In genomic region chr12:130177615-130178014, GRCh38 we compare ENCODE assay signal across 27 cellular contexts. TPM values are rescaled to one million over a fixed set of nuclear protein-coding genes. Genes with fewer than 3 reads are reported as not detected.
"Had no signal": no experiment of that assay in that cellular context is flagged by ENCODE, and none has a peak within 500 bp of the region (broad histone marks: within the 10 kb centered on the region; RNA-seq: fewer than 3 reads in every experiment).

No MANE protein-coding gene starts in this region.

- H3K4me1 ChIP-seq: esophagus muscularis mucosa, foreskin keratinocyte, gastroesophageal sphincter, heart left ventricle, lower lobe of right lung, pancreas, right lobe of liver, testis, tibial artery, upper lobe of left lung had no signal

- DNase-seq: dermis blood vessel endothelial cell; effector memory CD4-positive, alpha-beta T cell; foreskin keratinocyte; heart left ventricle; hippocampal formation; kidney glomerular epithelial cell; left colon; left ventricle myocardium superior; lower lobe of right lung; natural killer cell; pancreas; right lobe of liver; stimulated activated CD4-positive, alpha-beta T cell treated with anti-CD3 and anti-CD28 coated beads, Interleukin-2, amount 100 ng/mL, for 24 hours; stimulated activated CD4-positive, alpha-beta T cell treated with anti-CD3 and anti-CD28 coated beads, Interleukin-4, amount 100 ng/mL, for 24 hours; stimulated activated naive CD8-positive, alpha-beta T cell treated with anti-CD3 and anti-CD28 coated beads, Interleukin-15, Interleukin-2, amounts not matched to agents 100 U/mL and 50 U/mL, for 24 hours; substantia nigra; testis; tibial artery; upper lobe of left lung had no signal

- H3K4me3 ChIP-seq: coronary artery, esophagus muscularis mucosa, gastroesophageal sphincter, heart left ventricle, lower lobe of right lung, pancreas, right lobe of liver, testis, tibial artery, upper lobe of left lung had no signal

- H3K36me3 Mint-ChIP-seq: natural killer cell; stimulated activated memory B cell treated with anti-CD40 and anti-IgM and Interleukin-4, amounts not matched to agents 10 μg/mL and 1 μg/mL and 100 μg/mL, for 72 hours had no signal

- H3K4me3 Mint-ChIP-seq: natural killer cell; stimulated activated memory B cell treated with anti-CD40 and anti-IgM and Interleukin-4, amounts not matched to agents 10 μg/mL and 1 μg/mL and 100 μg/mL, for 72 hours had no signal

- H3K27me3 Mint-ChIP-seq: stimulated activated memory B cell treated with anti-CD40 and anti-IgM and Interleukin-4, amounts not matched to agents 10 μg/mL and 1 μg/mL and 100 μg/mL, for 72 hours had no signal

- ATAC-seq: foreskin keratinocyte; gastroesophageal sphincter; heart left ventricle; left colon; left ventricle myocardium superior; lower lobe of right lung; natural killer cell; pancreas; right lobe of liver; stimulated activated memory B cell treated with anti-CD40 and anti-IgM and Interleukin-4, amounts not matched to agents 10 μg/mL and 1 μg/mL and 100 μg/mL, for 72 hours; stimulated activated naive CD8-positive, alpha-beta T cell treated with anti-CD3 and anti-CD28 coated beads, Interleukin-15, Interleukin-2, amounts not matched to agents 100 U/mL and 50 U/mL, for 24 hours had no signal

- H3K27me3 ChIP-seq: foreskin keratinocyte, pancreas, right lobe of liver, testis, upper lobe of left lung had no signal

- H3K9me3 ChIP-seq: neutrophil, pancreas, right lobe of liver, testis had no signal

- H3K36me3 ChIP-seq: esophagus muscularis mucosa, gastroesophageal sphincter, heart left ventricle, lower lobe of right lung, neutrophil, pancreas, right lobe of liver, tibial artery, upper lobe of left lung had no signal

- H3K4me1 Mint-ChIP-seq: natural killer cell; stimulated activated memory B cell treated with anti-CD40 and anti-IgM and Interleukin-4, amounts not matched to agents 10 μg/mL and 1 μg/mL and 100 μg/mL, for 72 hours had no signal

- H3K27ac ChIP-seq: coronary artery, esophagus muscularis mucosa, foreskin keratinocyte, gastroesophageal sphincter, heart left ventricle, lower lobe of right lung, neutrophil, pancreas, right lobe of liver, testis, tibial artery, upper lobe of left lung had no signal

- H3K27ac Mint-ChIP-seq: natural killer cell; progenitor cell of endocrine pancreas; stimulated activated memory B cell treated with anti-CD40 and anti-IgM and Interleukin-4, amounts not matched to agents 10 μg/mL and 1 μg/mL and 100 μg/mL, for 72 hours had no signal

RNA-seq across cellular contexts. Expression of gene FZD10, which starts 15.4 kb away (rescaled TPM):
- total RNA-seq: endothelial cell of umbilical vein, mononuclear cell, natural killer cell, right lobe of liver had no signal
- polyA plus RNA-seq: endothelial cell of umbilical vein had no signal
